In genomic region chr5:142248853-142249462, GRCh38 we compare ENCODE assay signal across 1 cellular context.
TF ChIP-seq lines count a peak whose summit lies in the region.

No MANE protein-coding gene starts in this region.

TF ChIP-seq in GM23338, 12 proteins besides CTCF, POLR2A, EP300 and RAD21 (continued from another document):
- TF ChIP-seq REST (IDR thresholded peaks at IDR 0.05; ENCODE audit: unreplicated experiment) (no peak), ETS1 (IDR thresholded peaks at IDR 0.05) (no peak), POLR2AphosphoS5 (IDR thresholded peaks at IDR 0.05; ENCODE audit: low read depth) (no peak), ZNF114 (CRISPR knock-in tag; IDR thresholded peaks at IDR 0.05) (no peak), CREB1 (CRISPR knock-in tag; IDR thresholded peaks at IDR 0.05; ENCODE audit: low read depth) (no peak), EZH2phosphoT487 (IDR thresholded peaks at IDR 0.05; ENCODE audit: unreplicated experiment) (no peak), NANOG (IDR thresholded peaks at IDR 0.05; ENCODE audit: borderline replicate concordance) (no peak), JUNB (IDR thresholded peaks at IDR 0.05; ENCODE audit: unreplicated experiment) (no peak), ZNF331 (CRISPR knock-in tag; IDR thresholded peaks at IDR 0.05; ENCODE audit: low read depth) (no peak)
